ENCODE assay signal across 26 cellular contexts in genomic region chr12:2115101-2115845, GRCh38.
"Had no signal": no experiment of that assay in that cellular context is flagged by ENCODE, and none has a peak within 500 bp of the region (broad histone marks: within the 10 kb centered on the region; RNA-seq: fewer than 3 reads in every experiment).

No MANE protein-coding gene starts in this region.

- H3K27ac ChIP-seq: foreskin keratinocyte, gastroesophageal sphincter, hepatocyte, parathyroid adenoma, prostate gland had no signal

- H3K36me3 ChIP-seq: prostate gland, transverse colon had no signal

- DNase-seq: dermis blood vessel endothelial cell; effector memory CD4-positive, alpha-beta T cell; foreskin keratinocyte; kidney; mammary epithelial cell; mesendoderm; midbrain; naive thymus-derived CD4-positive, alpha-beta T cell; occipital lobe; stimulated activated CD4-positive, alpha-beta T cell treated with anti-CD3 and anti-CD28 coated beads, Interleukin-2, amount 100 ng/mL, for 24 hours; stimulated activated CD4-positive, alpha-beta T cell treated with anti-CD3 and anti-CD28 coated beads, Interleukin-4, amount 100 ng/mL, for 24 hours; stimulated activated naive CD4-positive, alpha-beta T cell treated with Interleukin-2 at 50 U/mL for 16 hours; transverse colon had no signal

- ATAC-seq: foreskin keratinocyte; gastroesophageal sphincter; heart left ventricle; left lobe of liver; naive thymus-derived CD4-positive, alpha-beta T cell; sciatic nerve; stimulated activated effector memory CD8-positive, alpha-beta T cell treated with anti-CD3 and anti-CD28 coated beads, Interleukin-12 subunit alpha, Interleukin-12 subunit beta, amount 100 ng/mL, for 72 hours had no signal

- H3K4me2 ChIP-seq: hepatocyte had no signal

- H3K9ac ChIP-seq: parathyroid adenoma had no signal

- H3K36me3 Mint-ChIP-seq: stimulated activated effector memory CD8-positive, alpha-beta T cell treated with anti-CD3 and anti-CD28 coated beads, Interleukin-12 subunit alpha, Interleukin-12 subunit beta, amount 100 ng/mL, for 72 hours had no signal

- H3K4me3 Mint-ChIP-seq: central memory CD8-positive, alpha-beta T cell; naive thymus-derived CD4-positive, alpha-beta T cell; nephron; stimulated activated effector memory CD8-positive, alpha-beta T cell treated with anti-CD3 and anti-CD28 coated beads, Interleukin-12 subunit alpha, Interleukin-12 subunit beta, amount 100 ng/mL, for 72 hours had no signal

- H3K4me3 ChIP-seq: coronary artery, esophagus muscularis mucosa, gastroesophageal sphincter, heart left ventricle, hepatocyte, prostate gland, right atrium auricular region, transverse colon had no signal

- H2AFZ ChIP-seq: hepatocyte, parathyroid adenoma had no signal

- H3K27me3 ChIP-seq: esophagus muscularis mucosa, foreskin keratinocyte, gastroesophageal sphincter, heart left ventricle, hepatocyte, right atrium auricular region, transverse colon had no signal

- H3K4me1 ChIP-seq: foreskin keratinocyte, parathyroid adenoma, prostate gland had no signal

- H3K4me1 Mint-ChIP-seq: central memory CD8-positive, alpha-beta T cell; naive thymus-derived CD4-positive, alpha-beta T cell; stimulated activated effector memory CD8-positive, alpha-beta T cell treated with anti-CD3 and anti-CD28 coated beads, Interleukin-12 subunit alpha, Interleukin-12 subunit beta, amount 100 ng/mL, for 72 hours had no signal

- H3K9me3 Mint-ChIP-seq: central memory CD8-positive, alpha-beta T cell; naive thymus-derived CD4-positive, alpha-beta T cell; nephron; stimulated activated effector memory CD8-positive, alpha-beta T cell treated with anti-CD3 and anti-CD28 coated beads, Interleukin-12 subunit alpha, Interleukin-12 subunit beta, amount 100 ng/mL, for 72 hours had no signal

- H3K27ac Mint-ChIP-seq: naive thymus-derived CD4-positive, alpha-beta T cell; stimulated activated effector memory CD8-positive, alpha-beta T cell treated with anti-CD3 and anti-CD28 coated beads, Interleukin-12 subunit alpha, Interleukin-12 subunit beta, amount 100 ng/mL, for 72 hours had no signal

- H3K9me3 ChIP-seq: esophagus muscularis mucosa, gastroesophageal sphincter, heart left ventricle, prostate gland, right atrium auricular region, transverse colon had no signal
